8 cellular contexts compared by ENCODE assay signal in the genomic region with DNA sequence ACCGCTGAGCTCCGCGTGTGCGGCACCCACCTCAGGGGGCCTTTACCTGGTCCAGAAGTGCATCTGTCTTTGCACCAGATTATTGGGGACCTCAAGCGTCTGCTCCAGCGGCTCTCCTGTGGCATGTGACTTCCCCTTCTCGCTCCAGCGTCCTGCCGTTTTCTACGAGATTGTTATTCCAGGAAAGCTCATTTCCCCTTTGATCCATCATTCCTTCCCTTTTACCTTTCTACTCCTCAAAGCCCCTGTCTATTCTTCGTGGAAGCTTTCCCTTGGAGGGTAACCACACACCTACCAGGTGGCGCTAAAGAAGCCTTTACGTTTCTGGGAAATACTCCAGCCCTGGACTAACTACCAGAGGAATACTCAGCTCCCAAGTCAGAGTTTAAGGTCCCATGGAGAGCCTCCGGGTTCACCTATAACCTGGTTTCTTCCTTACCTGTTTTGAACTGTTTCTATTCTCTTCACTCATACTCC. TPM values are rescaled to one million over a fixed set of nuclear protein-coding genes. Genes with fewer than 3 reads are reported as not detected.
A peak's percentile ranks its signal among the peaks of the same experiment; 100 is the strongest.
DNase-seq lines count a peak whose midpoint lies in the region; ATAC-seq and TF ChIP-seq lines count a peak whose summit lies in the region.

No MANE protein-coding gene starts in this region.

- no peak for TF ChIP-seq POLR2A in heart left ventricle (IDR thresholded peaks at IDR 0.05)

- H3K27ac ChIP-seq in heart left ventricle (peak overlapping the region in 10 of 12 donors; percentile 63 to 89 (median 81)), SU-DHL-6 (ENCODE audit: low read depth, low read length) (no peak overlapping the region)

- ATAC-seq in heart left ventricle (no peak), left ventricle myocardium superior (no peak), GM21367 (IDR thresholded peaks at IDR 0.05; ENCODE audit: unreplicated experiment) (no peak)

- H3K9me3 ChIP-seq in heart left ventricle: no peaks in the 10 kb centered on the region
- no peaks in the 10 kb centered on the region for H3K9me3 ChIP-seq in SU-DHL-6 (ENCODE audit: insufficient read depth, low read length)

- intact Hi-C loops in heart left ventricle (cut with DNase I) (loop anchor here in 1 of 10 donors (2.0 kb wide), 1 partner anchor 17 kb away; the partner anchor contains the start of gene ITFG2), left ventricle myocardium superior (cut with micrococcal nuclease) (no loop called here)

- 9 to 13% (median 10%) methylated on average over 14 of the region's 14 CpGs for WGBS in heart left ventricle, 4 donors

- 0 out of 2 replicates have a peak, but pooled peaks cover 4% of the 10 kb centered on the region for H3F3A ChIP-seq in SU-DHL-6 (ENCODE audit: insufficient read depth)

- TF ChIP-seq CTCF in heart left ventricle (IDR thresholded peaks at IDR 0.05) (no peak), SU-DHL-6 (IDR thresholded peaks at IDR 0.05; ENCODE audit: insufficient read depth, low read length, poor library complexity, severe bottlenecking) (no peak), fibroblast of villous mesenchyme (IDR thresholded peaks at IDR 0.05; ENCODE audit: insufficient read depth, low read depth, low read length) (peak; percentile 8), retinal pigment epithelial cell (conservative IDR thresholded peaks at IDR 0.05; ENCODE audit: low read depth, low read length) (peak; percentile 35)

- H3K27me3 ChIP-seq in heart left ventricle (peaks cover 0 to 4% (median 0%) of the 10 kb centered on the region in 9 donors), SU-DHL-6 (ENCODE audit: low read length) (no peaks in the 10 kb centered on the region)

- peak overlapping the region; percentile 87 for H3K4me2 ChIP-seq in SU-DHL-6 (ENCODE audit: low read depth, low read length, poor library complexity, severe bottlenecking)

- no peaks in the 10 kb centered on the region; the same call in 1 of the 2 replicates for H4K20me1 ChIP-seq in SU-DHL-6 (ENCODE audit: low read depth, low read length)

- peak overlapping the region; percentile 79 for H3K9ac ChIP-seq in SU-DHL-6 (ENCODE audit: low read length)

- H3K36me3 ChIP-seq in heart left ventricle (peaks cover 0 to 44% (median 36%) of the 10 kb centered on the region in 9 donors), SU-DHL-6 (ENCODE audit: low read length) (peaks cover 8% of the 10 kb centered on the region)

- H3K4me3 ChIP-seq in heart left ventricle: peak overlapping the region; percentile 71 to 95 (median 86)
- H3K4me3 ChIP-seq in SU-DHL-6 (ENCODE audit: insufficient read depth, low read length, poor library complexity, severe bottlenecking): peak overlapping the region; percentile 66
- H3K4me3 ChIP-seq in fibroblast of villous mesenchyme (ENCODE audit: low read depth, low read length): peak overlapping the region; percentile 87
- peak overlapping the region; percentile 89 for H3K4me3 ChIP-seq in retinal pigment epithelial cell (ENCODE audit: low read length)

- H2AFZ ChIP-seq in SU-DHL-6 (ENCODE audit: low read depth, low read length, severe bottlenecking): peak overlapping the region; percentile 53

- DNase-seq in heart left ventricle (no peak), left ventricle myocardium superior (no peak), fibroblast of villous mesenchyme (ENCODE audit: low read depth) (no peak), retinal pigment epithelial cell (ENCODE audit: low read depth) (no peak), SKM-1 (lab: John Stamatoyannopoulos, UW; ENCODE audit: unreplicated experiment) (no peak), UCSD-AML1 (lab: John Stamatoyannopoulos, UW; ENCODE audit: unreplicated experiment) (no peak)

- H3K9me2 ChIP-seq in SU-DHL-6 (replicated peaks; ENCODE audit: insufficient read depth, low read length): no peaks in the 10 kb centered on the region

- peaks cover 0 to 56% (median 31%) of the 10 kb centered on the region in 12 donors for H3K4me1 ChIP-seq in heart left ventricle

- H3K79me2 ChIP-seq in SU-DHL-6 (ENCODE audit: insufficient read depth, low read length): peaks cover 24% of the 10 kb centered on the region

RNA-seq across cellular contexts. Expression of gene FKBP4, which starts 1.5 kb away (rescaled TPM):
- total RNA-seq in heart left ventricle (10 to 100 TPM; 25.8 to 76.2 (median 44.0) TPM), left ventricle myocardium superior (59.0 TPM), fibroblast of villous mesenchyme (25.4 and 51.8 TPM in 2 replicates)
- 10 to 100 TPM; 25.4 to 84.9 TPM for polyA plus RNA-seq in heart left ventricle

RNA-seq across cellular contexts. Expression of gene ITFG2, which starts 16.2 kb away (rescaled TPM):
- total RNA-seq in heart left ventricle (10 to 100 TPM in 6 of 9 donors, 1 to 10 TPM in 3; 7.6 to 21.7 (median 12.1) TPM), left ventricle myocardium superior (14.7 TPM), fibroblast of villous mesenchyme (21.2 and 22.2 TPM in 2 replicates)
- polyA plus RNA-seq in heart left ventricle: 10 to 100 TPM; 10.2 to 15.6 TPM

RNA-seq across cellular contexts. Expression of gene NRIP2, which starts 38.6 kb away (rescaled TPM):
- total RNA-seq in heart left ventricle: 1 to 10 TPM; 1.9 to 3.1 (median 2.1) TPM
- 1 to 10 TPM; 1.9 to 2.1 TPM for polyA plus RNA-seq in heart left ventricle
- 1.1 TPM for total RNA-seq in left ventricle myocardium superior
- under 0.01 and 0.86 TPM in 2 replicates for total RNA-seq in fibroblast of villous mesenchyme

Comparison
In these comparisons a context has a peak if more than half of its experiments do, and no peak if none do; other contexts are left out.
1. CTCF ChIP-seq: peak in fibroblast of villous mesenchyme (single experiment) and retinal pigment epithelial cell (single experiment); none in heart left ventricle (0 of 12) and SU-DHL-6 (single experiment).
2. Peak in every context shown above with its lines, with median percentiles within 50 percentile points of each other: H3K4me3 ChIP-seq.